8 cellular contexts compared by ENCODE assay signal in the genomic region with DNA sequence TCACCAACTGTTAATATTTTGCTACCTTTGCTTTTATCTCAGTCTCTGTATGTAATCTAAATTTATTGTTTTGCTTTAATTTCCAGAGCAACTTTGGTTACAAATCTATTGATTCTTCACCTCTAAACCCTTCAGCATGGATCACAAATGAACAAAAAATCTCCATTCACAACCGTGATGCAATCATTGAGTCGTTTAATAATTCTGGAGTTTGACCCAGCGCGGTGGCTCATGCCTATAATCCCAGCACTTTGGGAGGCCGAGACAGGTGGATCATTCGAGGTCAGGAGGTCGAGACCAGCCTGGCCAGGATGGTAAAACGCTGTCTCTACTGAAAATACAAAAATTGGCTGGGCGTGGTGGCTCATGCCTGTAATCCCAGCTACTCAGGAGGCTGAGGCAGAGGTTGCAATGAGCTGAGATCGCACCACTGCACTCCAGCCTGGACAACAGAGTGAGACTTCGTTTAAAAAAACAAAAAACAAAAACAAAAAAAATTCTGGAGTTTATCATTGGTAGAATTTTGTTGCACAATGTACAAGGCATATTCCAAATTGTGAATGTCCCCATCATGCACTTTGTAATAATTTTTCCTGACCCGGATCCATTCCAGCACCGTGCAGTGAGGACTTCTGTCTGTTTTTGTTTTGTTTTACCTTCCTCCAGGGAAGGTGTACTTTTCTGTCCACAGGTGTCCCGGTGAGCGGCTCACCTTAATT. TPM values are rescaled to one million over a fixed set of nuclear protein-coding genes. Genes with fewer than 3 reads are reported as not detected.
A peak's percentile ranks its signal among the peaks of the same experiment; 100 is the strongest.
DNase-seq lines count a peak whose midpoint lies in the region; ATAC-seq and TF ChIP-seq lines count a peak whose summit lies in the region.

No MANE protein-coding gene starts in this region.

- H3K9ac ChIP-seq in adipocyte (ENCODE audit: low read length) (peak overlapping the region; percentile 35), liver (ENCODE audit: low read depth in 1 of 2, low read length in 2 of 2) (no peak overlapping the region), subcutaneous abdominal adipose tissue (ENCODE audit: low read length in 5 of 5) (peak overlapping the region in 1 of 5 donors; percentile 8)

- no peak for TF ChIP-seq CTCF in liver (IDR thresholded peaks at IDR 0.05; ENCODE audit: low read depth, low read length, missing input control)

- H3K9me3 Mint-ChIP-seq in activated T-cell treated with anti-CD3 and anti-CD28 coated beads, Interleukin-2, amount 50 U/mL, for 4 hours: no peaks in the 10 kb centered on the region

- no peaks in the 10 kb centered on the region for H3K9me3 ChIP-seq in adipocyte (ENCODE audit: control insufficient read depth, low read length)
- no peaks in the 10 kb centered on the region for H3K9me3 ChIP-seq in liver (ENCODE audit: control insufficient read depth in 4 of 4, low read length in 3 of 4)
- H3K9me3 ChIP-seq in subcutaneous abdominal adipose tissue (ENCODE audit: control insufficient read depth in 5 of 5, low read length in 5 of 5): no peaks in the 10 kb centered on the region

- H3K4me3 ChIP-seq in adipocyte (ENCODE audit: low read length) (peak overlapping the region; percentile 69), liver (ENCODE audit: low read depth in 1 of 3, low read length in 3 of 3) (no peak overlapping the region), subcutaneous abdominal adipose tissue (ENCODE audit: low read depth in 1 of 5, low read length in 5 of 5) (peak overlapping the region; percentile 35 to 64 (median 50))

- H3K36me3 Mint-ChIP-seq in activated T-cell treated with anti-CD3 and anti-CD28 coated beads, Interleukin-2, amount 50 U/mL, for 4 hours (ENCODE audit: insufficient read depth): no peaks in the 10 kb centered on the region

- H3K36me3 ChIP-seq in adipocyte (ENCODE audit: control insufficient read depth, insufficient read depth, low read length, severe bottlenecking) (peaks cover under 1% of the 10 kb centered on the region), liver (ENCODE audit: control insufficient read depth in 4 of 4, insufficient read depth in 3 of 4, low read depth in 1 of 4, low read length in 3 of 4) (no peaks in the 10 kb centered on the region), subcutaneous abdominal adipose tissue (ENCODE audit: control insufficient read depth in 5 of 5, insufficient read depth in 5 of 5, low read length in 5 of 5) (peaks cover 0 to 5% (median 2%) of the 10 kb centered on the region in 5 donors)

- WGBS in liver: 34% methylated on average over 15 of the region's 15 CpGs

- no peak for ATAC-seq in activated T-cell treated with anti-CD3 and anti-CD28 coated beads, Interleukin-2, amount 50 U/mL, for 4 hours

- H3K4me3 Mint-ChIP-seq in activated T-cell treated with anti-CD3 and anti-CD28 coated beads, Interleukin-2, amount 50 U/mL, for 4 hours: peak overlapping the region; percentile 63

- H3K4me1 ChIP-seq in adipocyte (ENCODE audit: control insufficient read depth, insufficient read depth, low read length) (peaks cover 32% of the 10 kb centered on the region), liver (ENCODE audit: control insufficient read depth in 4 of 4, insufficient read depth in 4 of 4, low read length in 3 of 4) (peaks cover 11 to 44% (median 32%) of the 10 kb centered on the region in 4 donors), subcutaneous abdominal adipose tissue (ENCODE audit: control insufficient read depth in 5 of 5, insufficient read depth in 5 of 5, low read length in 5 of 5) (peaks cover 4 to 42% (median 36%) of the 10 kb centered on the region in 5 donors)

- peaks cover 28% of the 10 kb centered on the region for H3K4me1 Mint-ChIP-seq in activated T-cell treated with anti-CD3 and anti-CD28 coated beads, Interleukin-2, amount 50 U/mL, for 4 hours (ENCODE audit: low read depth)

- TF ChIP-seq RAD21 in liver (IDR thresholded peaks at IDR 0.05): peak in 1 of 2 donors; percentile 41

- H3K27ac ChIP-seq in liver (ENCODE audit: low read depth in 1 of 2, low read length in 2 of 2) (peak overlapping the region; percentile 22 to 34), subcutaneous abdominal adipose tissue (ENCODE audit: low read depth, low read length) (no peak overlapping the region)

- H3K27me3 ChIP-seq in adipocyte (replicated peaks; ENCODE audit: control insufficient read depth, insufficient read depth, low read length) (no peaks in the 10 kb centered on the region), liver (ENCODE audit: control insufficient read depth in 4 of 4, insufficient read depth in 4 of 4, low read length in 3 of 4) (no peaks in the 10 kb centered on the region), subcutaneous abdominal adipose tissue (ENCODE audit: control insufficient read depth in 5 of 5, insufficient read depth in 4 of 5, low read length in 5 of 5) (no peaks in the 10 kb centered on the region)

- no peak for DNase-seq in activated T-cell treated with anti-CD3 and anti-CD28 coated beads, Interleukin-2, amount 50 U/mL, for 4 hours
- no peak for DNase-seq in activated T-cell treated with anti-CD3 and anti-CD28 coated beads, Interleukin-2, amount 50 U/mL, for 1 hour
- DNase-seq in adipocyte (ENCODE audit: low read depth) (no peak), HUDEP-2 (lab: John Stamatoyannopoulos, UW; ENCODE audit: unreplicated experiment in 76 of 76) (no peak), D341Med (ENCODE audit: low spot score) (no peak), SKM-1 treated with dmso at 0.1 percent for 144 hours (lab: John Stamatoyannopoulos, UW; ENCODE audit: unreplicated experiment) (no peak)

- no peaks in the 10 kb centered on the region for H3K27me3 Mint-ChIP-seq in activated T-cell treated with anti-CD3 and anti-CD28 coated beads, Interleukin-2, amount 50 U/mL, for 4 hours (ENCODE audit: low read depth)

TF ChIP-seq in liver, 16 proteins besides CTCF, POLR2A, EP300 and RAD21 (continues in another document):
- TF ChIP-seq GABPA (IDR thresholded peaks at IDR 0.05 in 1 of 2, conservative IDR thresholded peaks at IDR 0.05 in 1 of 2) (no peak), EGR1 (IDR thresholded peaks at IDR 0.05; ENCODE audit: low read depth in 2 of 2) (no peak), HNF4G (IDR thresholded peaks at IDR 0.05) (peak; percentile 41), NR2F2 (IDR thresholded peaks at IDR 0.05) (peak; percentile 30), FOXA2 (IDR thresholded peaks at IDR 0.05) (no peak)
- TF ChIP-seq, protein P1, sequence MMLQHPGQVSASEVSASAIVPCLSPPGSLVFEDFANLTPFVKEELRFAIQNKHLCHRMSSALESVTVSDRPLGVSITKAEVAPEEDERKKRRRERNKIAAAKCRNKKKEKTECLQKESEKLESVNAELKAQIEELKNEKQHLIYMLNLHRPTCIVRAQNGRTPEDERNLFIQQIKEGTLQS (IDR thresholded peaks at IDR 0.05): peak; percentile 88
- TF ChIP-seq, protein P2, sequence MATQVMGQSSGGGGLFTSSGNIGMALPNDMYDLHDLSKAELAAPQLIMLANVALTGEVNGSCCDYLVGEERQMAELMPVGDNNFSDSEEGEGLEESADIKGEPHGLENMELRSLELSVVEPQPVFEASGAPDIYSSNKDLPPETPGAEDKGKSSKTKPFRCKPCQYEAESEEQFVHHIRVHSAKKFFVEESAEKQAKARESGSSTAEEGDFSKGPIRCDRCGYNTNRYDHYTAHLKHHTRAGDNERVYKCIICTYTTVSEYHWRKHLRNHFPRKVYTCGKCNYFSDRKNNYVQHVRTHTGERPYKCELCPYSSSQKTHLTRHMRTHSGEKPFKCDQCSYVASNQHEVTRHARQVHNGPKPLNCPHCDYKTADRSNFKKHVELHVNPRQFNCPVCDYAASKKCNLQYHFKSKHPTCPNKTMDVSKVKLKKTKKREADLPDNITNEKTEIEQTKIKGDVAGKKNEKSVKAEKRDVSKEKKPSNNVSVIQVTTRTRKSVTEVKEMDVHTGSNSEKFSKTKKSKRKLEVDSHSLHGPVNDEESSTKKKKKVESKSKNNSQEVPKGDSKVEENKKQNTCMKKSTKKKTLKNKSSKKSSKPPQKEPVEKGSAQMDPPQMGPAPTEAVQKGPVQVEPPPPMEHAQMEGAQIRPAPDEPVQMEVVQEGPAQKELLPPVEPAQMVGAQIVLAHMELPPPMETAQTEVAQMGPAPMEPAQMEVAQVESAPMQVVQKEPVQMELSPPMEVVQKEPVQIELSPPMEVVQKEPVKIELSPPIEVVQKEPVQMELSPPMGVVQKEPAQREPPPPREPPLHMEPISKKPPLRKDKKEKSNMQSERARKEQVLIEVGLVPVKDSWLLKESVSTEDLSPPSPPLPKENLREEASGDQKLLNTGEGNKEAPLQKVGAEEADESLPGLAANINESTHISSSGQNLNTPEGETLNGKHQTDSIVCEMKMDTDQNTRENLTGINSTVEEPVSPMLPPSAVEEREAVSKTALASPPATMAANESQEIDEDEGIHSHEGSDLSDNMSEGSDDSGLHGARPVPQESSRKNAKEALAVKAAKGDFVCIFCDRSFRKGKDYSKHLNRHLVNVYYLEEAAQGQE (IDR thresholded peaks at IDR 0.05): no peak

RNA-seq across cellular contexts. Expression of a gene that starts 2.3 kb away (rescaled TPM):
- 10 to 100 TPM; 13.5 to 18.3 (median 14.4) TPM for total RNA-seq in activated T-cell treated with anti-CD3 and anti-CD28 coated beads, Interleukin-2, amount 50 U/mL, for 4 hours
- 1 to 10 TPM; 3.8 to 4.5 TPM for total RNA-seq in liver
- 1 to 10 TPM; 3.0 to 3.8 TPM for polyA plus RNA-seq in liver

RNA-seq across cellular contexts. Expression of a gene that starts 8.7 kb away (rescaled TPM):
- under 1 TPM in 1 of 3 donors, not detected in 2; 0.05 TPM for total RNA-seq in activated T-cell treated with anti-CD3 and anti-CD28 coated beads, Interleukin-2, amount 50 U/mL, for 4 hours
- 10 to 100 TPM; 34.7 to 41.0 TPM for total RNA-seq in liver
- polyA plus RNA-seq in liver: 10 to 100 TPM in 1 of 2 donors, 1 to 10 TPM in 1; 5.1 to 17.8 TPM

RNA-seq across cellular contexts. Expression of a gene that starts 11.1 kb away (rescaled TPM):
- 10 to 100 TPM; 11.2 to 21.5 (median 14.8) TPM for total RNA-seq in activated T-cell treated with anti-CD3 and anti-CD28 coated beads, Interleukin-2, amount 50 U/mL, for 4 hours
- 1 to 10 TPM; 2.4 to 8.8 TPM for total RNA-seq in liver
- polyA plus RNA-seq in liver: 1 to 10 TPM; 1.5 to 4.8 TPM

RNA-seq across cellular contexts. Expression of a gene that starts 26.9 kb away (rescaled TPM):
- total RNA-seq in activated T-cell treated with anti-CD3 and anti-CD28 coated beads, Interleukin-2, amount 50 U/mL, for 4 hours: 10 to 100 TPM; 20.4 to 29.6 (median 20.6) TPM
- 10 to 100 TPM; 15.2 to 29.6 TPM for total RNA-seq in liver
- polyA plus RNA-seq in liver: 10 to 100 TPM; 14.2 to 49.1 TPM

RNA-seq across cellular contexts. Expression of a gene that starts 52.2 kb away (rescaled TPM):
- 10 to 100 TPM; 12.5 to 15.6 (median 14.7) TPM for total RNA-seq in activated T-cell treated with anti-CD3 and anti-CD28 coated beads, Interleukin-2, amount 50 U/mL, for 4 hours
- total RNA-seq in liver: 10 to 100 TPM; 18.6 to 26.0 TPM
- 10 to 100 TPM; 25.0 to 26.3 TPM for polyA plus RNA-seq in liver

Comparison
In these comparisons a context has a peak if more than half of its experiments do, and no peak if none do; other contexts are left out.
1. H3K4me3 ChIP-seq: peak in adipocyte (single experiment) and subcutaneous abdominal adipose tissue (5 of 5); none in liver (0 of 3).
2. RNA of a gene that starts 8.7 kb away (total RNA-seq): 34.7 to 41.0 TPM in liver; 0.05 TPM in activated T-cell treated with anti-CD3 and anti-CD28 coated beads, Interleukin-2, amount 50 U/mL, for 4 hours; every median in the first group is over 10 times any median in the second.